ENCODE assay signal across 10 cellular contexts in genomic region chr5:34031117-34031516, GRCh38. TPM values are rescaled to one million over a fixed set of nuclear protein-coding genes. Genes with fewer than 3 reads are reported as not detected.
"Had no signal": no experiment of that assay in that cellular context is flagged by ENCODE, and none has a peak within 500 bp of the region (broad histone marks: within the 10 kb centered on the region; RNA-seq: fewer than 3 reads in every experiment).

No MANE protein-coding gene starts in this region.

- FAIRE-seq: HTR-8/SVneo had no signal

- H3K4me2 ChIP-seq: KMS-11 had no signal

- H2AFZ ChIP-seq: GM23248 had no signal

- DNase-seq: GM23248, GOT3, H9, HCEC 1CT, Karpas-422, KBM-7 had no signal

- H3K9ac ChIP-seq: GM23248, KMS-11 had no signal

- H3K4me3 ChIP-seq: GM23248 had no signal

- H3K27ac ChIP-seq: GM23248, KMS-11 had no signal

RNA-seq across cellular contexts. Expression of gene SLC45A2, which starts 46.6 kb away (rescaled TPM):
- total RNA-seq: GM23248, H4, H9, HT-29 had no signal
- polyA plus RNA-seq: GM23248 had no signal
